Comparison of ENCODE assay signal across 26 cellular contexts in genomic region chr14:89551432-89551831, GRCh38.
DNase-seq lines count a peak whose midpoint lies in the region; ATAC-seq and TF ChIP-seq lines count a peak whose summit lies in the region.
"Had no signal": no experiment of that assay in that cellular context is flagged by ENCODE, and none has a peak within 500 bp of the region (broad histone marks: within the 10 kb centered on the region; RNA-seq: fewer than 3 reads in every experiment).

No MANE protein-coding gene starts in this region.

- H3K27me3 Mint-ChIP-seq in activated naive CD4-positive, alpha-beta T cell treated with anti-CD3 and anti-CD28 coated beads, Interleukin-2, amount 50 U/mL, for 24 hours: no peaks in the 10 kb centered on the region
- no peaks in the 10 kb centered on the region for H3K27me3 Mint-ChIP-seq in activated naive CD4-positive, alpha-beta T cell treated with anti-CD3 and anti-CD28 coated beads for 36 hours (ENCODE audit: low read depth)
- H3K27me3 Mint-ChIP-seq in chondrocyte (ENCODE audit: low read depth): no peaks in the 10 kb centered on the region
- H3K27me3 Mint-ChIP-seq in Calu3 (ENCODE audit: unreplicated experiment): no peaks in the 10 kb centered on the region
- H3K27me3 Mint-ChIP-seq: type B pancreatic cell had no signal

- peaks cover 75% of the 10 kb centered on the region for H3K4me1 Mint-ChIP-seq in activated naive CD4-positive, alpha-beta T cell treated with anti-CD3 and anti-CD28 coated beads, Interleukin-2, amount 50 U/mL, for 24 hours
- H3K4me1 Mint-ChIP-seq in activated naive CD4-positive, alpha-beta T cell treated with anti-CD3 and anti-CD28 coated beads for 36 hours (ENCODE audit: low read depth): peaks cover 57% of the 10 kb centered on the region
- H3K4me1 Mint-ChIP-seq in chondrocyte (ENCODE audit: low read depth) (peaks cover 28% of the 10 kb centered on the region), Calu3 (ENCODE audit: low read depth, unreplicated experiment) (no peaks in the 10 kb centered on the region)

- H3K36me3 ChIP-seq in mesodermal cell (ENCODE audit: control insufficient read depth, insufficient read depth, low read length) (no peaks in the 10 kb centered on the region), testis (ENCODE audit: low read depth, missing control alignments) (no peaks in the 10 kb centered on the region)
- H3K36me3 ChIP-seq: gastrocnemius medialis, MG63 had no signal

- DNase-seq in activated naive CD4-positive, alpha-beta T cell treated with anti-CD3 and anti-CD28 coated beads for 36 hours: no peak
- DNase-seq in chondrocyte (ENCODE audit: low spot score) (no peak), testis (peak; percentile 26), Calu3 (no peak)
- DNase-seq in activated effector memory CD4-positive, alpha-beta T cell treated with Interleukin-2 at 50 U/mL for 16 hours: no peak
- DNase-seq: activated T-cell treated with anti-CD3 and anti-CD28 coated beads for 4 hours; DMS79; erythroblast; gastrocnemius medialis; MG63; NCI-H1694; NCI-H774; occipital lobe; OCI-M1; SHP77 treated with DMSO at 0.1 percent for 48 hours; stimulated activated naive CD4-positive, alpha-beta T cell treated with Interleukin-2 at 50 U/mL for 16 hours had no signal

- H3K4me1 ChIP-seq in mesodermal cell (ENCODE audit: control insufficient read depth, insufficient read depth, low read length, poor library complexity, severe bottlenecking) (peaks cover 24% of the 10 kb centered on the region), testis (peaks cover 12% of the 10 kb centered on the region)

- no peak for TF ChIP-seq POLR2A in testis (IDR thresholded peaks at IDR 0.05)

- H3K4me3 ChIP-seq in mesodermal cell (ENCODE audit: extremely low read depth, insufficient read depth, low read length, poor library complexity, severe bottlenecking) (no peak overlapping the region), testis (no peak overlapping the region)
- H3K4me3 ChIP-seq: body of pancreas, gastrocnemius medialis, MG63 had no signal

- BruUV-seq in Calu3 (replicated peaks; lab: Mats Ljungman, UMichigan): no TSS peak

- no peak overlapping the region for H3K4me3 Mint-ChIP-seq in activated naive CD4-positive, alpha-beta T cell treated with anti-CD3 and anti-CD28 coated beads, Interleukin-2, amount 50 U/mL, for 24 hours
- H3K4me3 Mint-ChIP-seq in activated naive CD4-positive, alpha-beta T cell treated with anti-CD3 and anti-CD28 coated beads for 36 hours: no peak overlapping the region
- no peak overlapping the region for H3K4me3 Mint-ChIP-seq in chondrocyte (ENCODE audit: unreplicated experiment)
- H3K4me3 Mint-ChIP-seq in Calu3 (ENCODE audit: low read depth, unreplicated experiment): no peak overlapping the region
- H3K4me3 Mint-ChIP-seq: IgD-negative memory B cell, type B pancreatic cell had no signal

- H3K9me3 Mint-ChIP-seq in activated naive CD4-positive, alpha-beta T cell treated with anti-CD3 and anti-CD28 coated beads, Interleukin-2, amount 50 U/mL, for 24 hours: no peaks in the 10 kb centered on the region
- H3K9me3 Mint-ChIP-seq in activated naive CD4-positive, alpha-beta T cell treated with anti-CD3 and anti-CD28 coated beads for 36 hours: no peaks in the 10 kb centered on the region
- no peaks in the 10 kb centered on the region for H3K9me3 Mint-ChIP-seq in chondrocyte (ENCODE audit: low read depth)
- H3K9me3 Mint-ChIP-seq in Calu3 (ENCODE audit: low read depth, unreplicated experiment): no peaks in the 10 kb centered on the region
- H3K9me3 Mint-ChIP-seq: activated naive CD4-positive, alpha-beta T cell treated with anti-CD3 and anti-CD28 coated beads, Interleukin-2, amount 50 U/mL, for 72 hours; IgD-negative memory B cell; type B pancreatic cell had no signal

- no peaks in the 10 kb centered on the region for H3K27me3 ChIP-seq in testis
- H3K27me3 ChIP-seq: body of pancreas, gastrocnemius medialis, MG63 had no signal

- no peak for ATAC-seq in GM19035 (IDR thresholded peaks at IDR 0.05; ENCODE audit: unreplicated experiment)
- ATAC-seq: activated naive CD4-positive, alpha-beta T cell treated with anti-CD3 and anti-CD28 coated beads, Interleukin-2, amount 50 U/mL, for 72 hours; body of pancreas; sciatic nerve had no signal

- H3K27ac Mint-ChIP-seq in activated naive CD4-positive, alpha-beta T cell treated with anti-CD3 and anti-CD28 coated beads, Interleukin-2, amount 50 U/mL, for 24 hours: peak overlapping the region; percentile 25
- no peak overlapping the region for H3K27ac Mint-ChIP-seq in activated naive CD4-positive, alpha-beta T cell treated with anti-CD3 and anti-CD28 coated beads for 36 hours
- peak overlapping the region; percentile 33 for H3K27ac Mint-ChIP-seq in chondrocyte (ENCODE audit: unreplicated experiment)
- no peak overlapping the region for H3K27ac Mint-ChIP-seq in Calu3 (ENCODE audit: unreplicated experiment)
- H3K27ac Mint-ChIP-seq: IgD-negative memory B cell had no signal

- H3K27ac ChIP-seq in mesodermal cell (ENCODE audit: low read depth, low read length, severe bottlenecking) (peak overlapping the region; percentile 69), testis (peak overlapping the region in 1 of 2 donors; percentile 44)
- H3K27ac ChIP-seq: body of pancreas, HL-60, VCaP had no signal

- WGBS in mesodermal cell (ENCODE audit: insufficient coverage in 2 of 2), 2 experiments: 92% methylated on average over 4 to 6 of the region's 6 CpGs
- 50 to 75% methylated on average over 6 of the region's 6 CpGs for WGBS in testis, 2 donors

- CTCF ChIA-PET in activated naive CD4-positive, alpha-beta T cell treated with anti-CD3 and anti-CD28 coated beads for 36 hours (lab: Charles Lee): interaction anchor here (1.0 kb wide), 1 partner anchor 9 kb away, joined by 4 read pairs; no protein-coding TSS in a partner anchor
- CTCF ChIA-PET in Calu3 (lab: Charles Lee): no interaction called here

- H3K36me3 Mint-ChIP-seq in activated naive CD4-positive, alpha-beta T cell treated with anti-CD3 and anti-CD28 coated beads, Interleukin-2, amount 50 U/mL, for 24 hours: peaks cover 8% of the 10 kb centered on the region
- H3K36me3 Mint-ChIP-seq in activated naive CD4-positive, alpha-beta T cell treated with anti-CD3 and anti-CD28 coated beads for 36 hours (ENCODE audit: low read depth): peaks cover 1% of the 10 kb centered on the region
- H3K36me3 Mint-ChIP-seq in chondrocyte (ENCODE audit: low read depth) (peaks cover 6% of the 10 kb centered on the region), Calu3 (ENCODE audit: insufficient read depth, unreplicated experiment) (no peaks in the 10 kb centered on the region)
- H3K36me3 Mint-ChIP-seq: type B pancreatic cell had no signal

- H3K9me3 ChIP-seq in mesodermal cell (ENCODE audit: control insufficient read depth, low read length) (no peaks in the 10 kb centered on the region), testis (no peaks in the 10 kb centered on the region)
- H3K9me3 ChIP-seq: body of pancreas, gastrocnemius medialis, MG63 had no signal

- TF ChIP-seq CTCF in chondrocyte (IDR thresholded peaks at IDR 0.05): no peak
- TF ChIP-seq CTCF in testis (IDR thresholded peaks at IDR 0.05): no peak
- no peak for TF ChIP-seq CTCF in Calu3 (IDR thresholded peaks at IDR 0.05; ENCODE audit: unreplicated experiment)

- intact Hi-C loops in activated naive CD4-positive, alpha-beta T cell treated with anti-CD3 and anti-CD28 coated beads for 36 hours (cut with micrococcal nuclease): no loop called here
- intact Hi-C loops in testis (cut with DNase I; ENCODE audit: low total_unique reads) (no loop called here), Calu3 (cut with micrococcal nuclease; ENCODE audit: unreplicated experiment) (no loop called here)

Comparison
In these comparisons a context has a peak if more than half of its experiments do, and no peak if none do; other contexts are left out.
1. H3K27ac Mint-ChIP-seq: peak in activated naive CD4-positive, alpha-beta T cell treated with anti-CD3 and anti-CD28 coated beads, Interleukin-2, amount 50 U/mL, for 24 hours (single experiment) and chondrocyte (single experiment); none in activated naive CD4-positive, alpha-beta T cell treated with anti-CD3 and anti-CD28 coated beads for 36 hours (single experiment) and Calu3 (single experiment).